26 cellular contexts compared by ENCODE assay signal in genomic region chrX:149715468-149715867, GRCh38. TPM values are rescaled to one million over a fixed set of nuclear protein-coding genes. Genes with fewer than 3 reads are reported as not detected.
DNase-seq lines count a peak whose midpoint lies in the region; ATAC-seq, FAIRE-seq and TF ChIP-seq lines count a peak whose summit lies in the region.
"Had no signal": no experiment of that assay in that cellular context is flagged by ENCODE, and none has a peak within 500 bp of the region (broad histone marks: within the 10 kb centered on the region; RNA-seq: fewer than 3 reads in every experiment).

No MANE protein-coding gene starts in this region.

- no peak overlapping the region for H3K18ac ChIP-seq in mesenchymal stem cell (ENCODE audit: low read depth in 1 of 2, low read length in 2 of 2)

- no peak overlapping the region for H2BK15ac ChIP-seq in mesenchymal stem cell (ENCODE audit: low read depth, poor library complexity, severe bottlenecking)

- no peak overlapping the region for H2AFZ ChIP-seq in mesenchymal stem cell (ENCODE audit: low read depth, low read length)

- CTCF ChIA-PET in GM10248 (lab: Yijun Ruan, JAX) = no interaction called here

- peak; percentile 70 for ATAC-seq in GM19438 (IDR thresholded peaks at IDR 0.05; ENCODE audit: low read depth, unreplicated experiment)
- ATAC-seq in HG02759 (IDR thresholded peaks at IDR 0.05; ENCODE audit: unreplicated experiment) = peak; percentile 91
- ATAC-seq in HG03460 (IDR thresholded peaks at IDR 0.05; ENCODE audit: unreplicated experiment) = peak; percentile 86
- ATAC-seq in activated CD4-positive, CD25-positive, alpha-beta regulatory T cell treated with anti-CD3 and anti-CD28 coated beads, Interleukin-2, amount 50 U/mL, for 24 hours = no peak
- no peak for ATAC-seq in activated T-cell treated with anti-CD3 and anti-CD28 coated beads, Interleukin-2, amount 50 U/mL, for 72 hours (replicated peaks in 1 of 2)
- ATAC-seq: activated naive CD8-positive, alpha-beta T cell treated with anti-CD3 and anti-CD28 coated beads, Interleukin-2, amount 50 U/mL, for 24 hours; gastroesophageal sphincter; left lobe of liver; right cardiac atrium; T-cell had no signal

- no peaks in the 10 kb centered on the region for H3K9me3 Mint-ChIP-seq in activated T-cell treated with anti-CD3 and anti-CD28 coated beads, Interleukin-2, amount 50 U/mL, for 72 hours
- H3K9me3 Mint-ChIP-seq: activated naive CD8-positive, alpha-beta T cell treated with anti-CD3 and anti-CD28 coated beads, Interleukin-2, amount 50 U/mL, for 24 hours; T-cell had no signal

- no peaks in the 10 kb centered on the region for H3K27me3 ChIP-seq in mesenchymal stem cell (ENCODE audit: control insufficient read depth in 1 of 2, insufficient read depth in 1 of 2, low read length in 2 of 2)
- H3K27me3 ChIP-seq: gastroesophageal sphincter had no signal

- TF ChIP-seq CTCF in GM10248 (IDR thresholded peaks at IDR 0.05; ENCODE audit: control extremely low read depth, extremely low read depth, low read depth, missing control alignments) = no peak

- WGBS in mesenchymal stem cell = 73% methylated on average over 2 of the region's 2 CpGs

- H3K4me1 ChIP-seq in mesenchymal stem cell (ENCODE audit: control insufficient read depth, insufficient read depth, low read depth, low read length) = peaks cover 1% of the 10 kb centered on the region
- H3K4me1 ChIP-seq: gastroesophageal sphincter had no signal

- no peak overlapping the region for H3K4me3 ChIP-seq in mesenchymal stem cell (ENCODE audit: insufficient read depth in 1 of 2, low read depth in 1 of 2, low read length in 2 of 2)
- H3K4me3 ChIP-seq: gastroesophageal sphincter, stomach had no signal

- no peak overlapping the region for H2BK120ac ChIP-seq in mesenchymal stem cell (ENCODE audit: low read depth, low read length)

- H3K4me3 Mint-ChIP-seq in activated T-cell treated with anti-CD3 and anti-CD28 coated beads, Interleukin-2, amount 50 U/mL, for 72 hours = no peak overlapping the region
- H3K4me3 Mint-ChIP-seq: activated naive CD8-positive, alpha-beta T cell treated with anti-CD3 and anti-CD28 coated beads, Interleukin-2, amount 50 U/mL, for 24 hours; CD14-positive monocyte; T-cell had no signal

- FAIRE-seq in GM12891 (lab: Jason Lieb, UNC) = no peak

- DNase-seq in GM12891 (ENCODE audit: insufficient read length, low spot score) (no peak), GM10248 (ENCODE audit: extremely low spot score) (no peak), mesenchymal stem cell (no peak)
- DNase-seq in activated T-cell treated with anti-CD3 and anti-CD28 coated beads, Interleukin-2, amount 50 U/mL, for 72 hours = no peak
- DNase-seq: activated naive CD8-positive, alpha-beta T cell treated with anti-CD3 and anti-CD28 coated beads, Interleukin-2, amount 50 U/mL, for 24 hours; DMS53; erythroblast; IMR-90; NCI-H187; nucleus accumbens; right cardiac atrium; Right ventricle myocardium superior; stomach; T-cell; WERI-Rb-1 had no signal

- H4K8ac ChIP-seq in mesenchymal stem cell (ENCODE audit: low read length) = no peak overlapping the region

- POLR2A ChIA-PET in GM10248 (lab: Yijun Ruan, JAX) = no interaction called here

- no peak overlapping the region for H4K91ac ChIP-seq in mesenchymal stem cell (ENCODE audit: low read length)

- no peaks in the 10 kb centered on the region for H3K4me1 Mint-ChIP-seq in activated T-cell treated with anti-CD3 and anti-CD28 coated beads, Interleukin-2, amount 50 U/mL, for 72 hours (ENCODE audit: low read depth)
- H3K4me1 Mint-ChIP-seq: activated naive CD8-positive, alpha-beta T cell treated with anti-CD3 and anti-CD28 coated beads, Interleukin-2, amount 50 U/mL, for 24 hours; CD14-positive monocyte; T-cell had no signal

- H3K27ac ChIP-seq in mesenchymal stem cell (ENCODE audit: low read length, poor library complexity, severe bottlenecking) = no peak overlapping the region
- H3K27ac ChIP-seq: gastroesophageal sphincter, stomach, WERI-Rb-1 had no signal

- H3K79me1 ChIP-seq in mesenchymal stem cell (replicated peaks; ENCODE audit: low read length, poor library complexity, severe bottlenecking) = no peaks in the 10 kb centered on the region

- no peak for TF ChIP-seq POLR2A in GM12891 (IDR thresholded peaks at IDR 0.05; ENCODE audit: low read depth, low read length)

- no peak overlapping the region for H2AK5ac ChIP-seq in mesenchymal stem cell (ENCODE audit: low read length, severe bottlenecking)

- no peak overlapping the region for H2BK12ac ChIP-seq in mesenchymal stem cell (ENCODE audit: low read length in 2 of 2)

- no peak overlapping the region for H3K27ac Mint-ChIP-seq in activated T-cell treated with anti-CD3 and anti-CD28 coated beads, Interleukin-2, amount 50 U/mL, for 72 hours
- H3K27ac Mint-ChIP-seq: activated naive CD8-positive, alpha-beta T cell treated with anti-CD3 and anti-CD28 coated beads, Interleukin-2, amount 50 U/mL, for 24 hours; CD14-positive monocyte; T-cell had no signal

- peaks cover 14% of the 10 kb centered on the region for H3K27me3 Mint-ChIP-seq in activated T-cell treated with anti-CD3 and anti-CD28 coated beads, Interleukin-2, amount 50 U/mL, for 72 hours (ENCODE audit: low read depth)
- H3K27me3 Mint-ChIP-seq: activated naive CD8-positive, alpha-beta T cell treated with anti-CD3 and anti-CD28 coated beads, Interleukin-2, amount 50 U/mL, for 24 hours had no signal

- no peaks in the 10 kb centered on the region for H3K36me3 Mint-ChIP-seq in activated T-cell treated with anti-CD3 and anti-CD28 coated beads, Interleukin-2, amount 50 U/mL, for 72 hours (ENCODE audit: insufficient read depth in 2 of 2)
- H3K36me3 Mint-ChIP-seq: CD14-positive monocyte, T-cell had no signal

- H3K36me3 ChIP-seq in mesenchymal stem cell (ENCODE audit: control insufficient read depth in 1 of 2, insufficient read depth in 2 of 2, low read depth in 1 of 2, low read length in 2 of 2) = no peaks in the 10 kb centered on the region
- H3K36me3 ChIP-seq: gastroesophageal sphincter, stomach, WERI-Rb-1 had no signal

- H3K9me3 ChIP-seq in mesenchymal stem cell (ENCODE audit: control insufficient read depth, low read length) = no peaks in the 10 kb centered on the region
- H3K9me3 ChIP-seq: gastroesophageal sphincter, stomach had no signal

- no peak overlapping the region for H2BK5ac ChIP-seq in mesenchymal stem cell (ENCODE audit: low read depth, low read length, poor library complexity, severe bottlenecking)

- H3K4me2 ChIP-seq in mesenchymal stem cell (ENCODE audit: low read length, poor library complexity, severe bottlenecking) = no peak overlapping the region

- H3K4ac ChIP-seq in mesenchymal stem cell (ENCODE audit: low read depth in 1 of 2, low read length in 2 of 2) = no peak overlapping the region

- H3K9ac ChIP-seq in mesenchymal stem cell (ENCODE audit: low read length) = no peak overlapping the region

- no peak overlapping the region for H3K23ac ChIP-seq in mesenchymal stem cell (ENCODE audit: low read length in 2 of 2)

- H3K14ac ChIP-seq in mesenchymal stem cell (ENCODE audit: low read length in 2 of 2) = no peak overlapping the region

TF ChIP-seq in GM12891, 5 proteins besides CTCF, POLR2A, EP300 and RAD21:
- TF ChIP-seq SPI1 (IDR thresholded peaks at IDR 0.05; ENCODE audit: low read depth, low read length) = peak; percentile 57
- no peak for TF ChIP-seq POU2F2 (IDR thresholded peaks at IDR 0.05; ENCODE audit: low read depth, low read length)

RNA-seq across cellular contexts. Expression of gene MAGEA11, which starts 3.6 kb away (rescaled TPM):
- 0.06 TPM for polyA plus RNA-seq in GM12891 (2012; ENCODE audit: low read depth, missing spikeins)
- not detected for polyA plus RNA-seq in mesenchymal stem cell (2013, experiment 1 of 2)
- polyA plus RNA-seq in mesenchymal stem cell (2013, experiment 2 of 2) = not detected
- not detected for total RNA-seq in activated T-cell treated with anti-CD3 and anti-CD28 coated beads, Interleukin-2, amount 50 U/mL, for 72 hours
- total RNA-seq: A673, bronchial epithelial cell, gastroesophageal sphincter, IMR-90, left lobe of liver, right cardiac atrium, Right ventricle myocardium superior, stomach, T-cell, urinary bladder had no signal
- polyA plus RNA-seq: CD14-positive monocyte, IMR-90, right cardiac atrium, stomach, urinary bladder had no signal

RNA-seq across cellular contexts. Expression of gene HSFX1, which starts 58.4 kb away (rescaled TPM):
- polyA plus RNA-seq in GM12891 (2012; ENCODE audit: low read depth, missing spikeins) = 0.14 TPM
- polyA plus RNA-seq in mesenchymal stem cell (2013, experiment 1 of 2) = 0.22 TPM
- polyA plus RNA-seq in mesenchymal stem cell (2013, experiment 2 of 2) = 0.14 TPM
- total RNA-seq in activated T-cell treated with anti-CD3 and anti-CD28 coated beads, Interleukin-2, amount 50 U/mL, for 72 hours = under 1 TPM; 0.67 to 1.00 TPM
- total RNA-seq: NCI-H460 had no signal
- polyA plus RNA-seq: CD14-positive monocyte, stomach had no signal

Comparison
In these comparisons a context has a peak if more than half of its experiments do, and no peak if none do; other contexts are left out.
1. ATAC-seq: peak in GM19438 (single experiment), HG02759 (single experiment) and HG03460 (single experiment); none in activated CD4-positive, CD25-positive, alpha-beta regulatory T cell treated with anti-CD3 and anti-CD28 coated beads, Interleukin-2, amount 50 U/mL, for 24 hours (0 of 2) and activated T-cell treated with anti-CD3 and anti-CD28 coated beads, Interleukin-2, amount 50 U/mL, for 72 hours (0 of 2).